In the genomic region with DNA sequence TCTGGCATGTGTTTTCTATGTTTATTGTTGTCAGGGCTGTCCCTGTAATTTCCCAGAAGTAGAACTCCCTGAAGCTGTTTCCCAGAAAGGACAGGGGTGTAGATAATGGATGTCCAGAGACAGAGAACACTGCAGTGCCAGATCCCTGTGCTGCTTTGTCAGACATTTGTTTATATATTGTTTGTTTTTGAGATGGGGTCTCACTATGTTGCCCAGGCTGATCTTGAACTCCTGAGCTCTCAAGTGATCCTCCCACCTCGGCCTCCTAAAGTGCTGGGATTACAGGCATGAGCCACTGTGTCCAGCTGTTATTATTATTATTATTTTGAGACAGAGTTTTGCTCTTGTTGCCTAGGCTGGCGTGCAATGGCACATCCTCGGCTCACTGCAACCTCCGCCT, we compare ENCODE assay signal across 19 cellular contexts. TPM values are rescaled to one million over a fixed set of nuclear protein-coding genes. Genes with fewer than 3 reads are reported as not detected.
DNase-seq lines count a peak whose midpoint lies in the region; ATAC-seq, FAIRE-seq and TF ChIP-seq lines count a peak whose summit lies in the region.
"Had no signal": no experiment of that assay in that cellular context is flagged by ENCODE, and none has a peak within 500 bp of the region (broad histone marks: within the 10 kb centered on the region; RNA-seq: fewer than 3 reads in every experiment).

No MANE protein-coding gene starts in this region.

- in situ Hi-C loops in K562 (cut with MboI), result no loop called here

- H3K9me3 Mint-ChIP-seq in T-helper 1 cell treated with Interleukin-12 subunit alpha and Interleukin-12 subunit beta and Interleukin-4 antibody, amounts not matched to agents 30 μg/mL and 1 μg/mL, for 36 hours, result no peaks in the 10 kb centered on the region
- H3K9me3 Mint-ChIP-seq: CD14-positive monocyte had no signal

- ATAC-seq in left ventricle myocardium superior, result peak; percentile 50
- no peak for ATAC-seq in K562
- ATAC-seq: HCT116 had no signal

- DNase-seq in T-helper 1 cell (no peak), left ventricle myocardium superior (no peak), cardiac septum (ENCODE audit: low spot score) (no peak), K562 (ENCODE audit: extremely low read depth in 1 of 4, low spot score in 3 of 4) (no peak), RWPE1 (ENCODE audit: low spot score) (no peak), NCI-H510A (lab: John Stamatoyannopoulos, UW) (no peak), COLO668 (lab: John Stamatoyannopoulos, UW; ENCODE audit: unreplicated experiment) (no peak)
- DNase-seq: GOT3, NCI-H1417 treated with DMSO at 0.1 percent for 48 hours, NCI-H187 treated with DMSO at 0.1 percent for 48 hours, NCI-H226, NCI-H524 treated with DMSO at 0.1 percent for 48 hours, PC-9, SJCRH30 had no signal

- peaks cover 44% of the 10 kb centered on the region for H3K4me1 Mint-ChIP-seq in T-helper 1 cell treated with Interleukin-12 subunit alpha and Interleukin-12 subunit beta and Interleukin-4 antibody, amounts not matched to agents 30 μg/mL and 1 μg/mL, for 36 hours (ENCODE audit: low read depth)

- H3K27ac ChIP-seq in K562 (ENCODE audit: extremely low read depth, low read depth, low read length) (no peak overlapping the region), RWPE1 (no peak overlapping the region)
- H3K27ac ChIP-seq: 22Rv1, PC-9, SJCRH30 had no signal

- no peaks in the 10 kb centered on the region for H3K9me1 ChIP-seq in K562 (ENCODE audit: control insufficient read depth, insufficient read depth, low read length)

- no peak for TF ChIP-seq POLR2A in K562 (conservative IDR thresholded peaks at IDR 0.05)

- H3K4me2 ChIP-seq in K562 (ENCODE audit: insufficient read depth, low read length), result no peak overlapping the region
- H3K4me2 ChIP-seq: PC-9 had no signal

- intact Hi-C loops in left ventricle myocardium superior (cut with micrococcal nuclease) (no loop called here), cardiac septum (cut with DNase I) (no loop called here), K562 (cut with micrococcal nuclease) (no loop called here)

- peaks cover 0 to 3% of the 10 kb centered on the region in 2 experiments; a peak in 1 of 5 replicates for H3K4me1 ChIP-seq in K562 (replicated peaks in 1 of 2; ENCODE audit: control insufficient read depth in 2 of 2, insufficient read depth in 2 of 2, low read length in 2 of 2)

- H3K27ac Mint-ChIP-seq in T-helper 1 cell treated with Interleukin-12 subunit alpha and Interleukin-12 subunit beta and Interleukin-4 antibody, amounts not matched to agents 30 μg/mL and 1 μg/mL, for 36 hours, result peak overlapping the region; percentile 6
- H3K27ac Mint-ChIP-seq: CD14-positive monocyte had no signal

- TF ChIP-seq CTCF in K562 (IDR thresholded peaks at IDR 0.05 in 2 of 3, conservative IDR thresholded peaks at IDR 0.05 in 1 of 3; ENCODE audit: insufficient read depth in 2 of 3, low read depth in 1 of 3, low read length in 3 of 3) (no peak), RWPE1 (conservative IDR thresholded peaks at IDR 0.05; ENCODE audit: low read depth) (no peak)

- POLR2A ChIA-PET in K562 (lab: Yijun Ruan, JAX) (interaction anchor here (0.6 to 1.3 kb wide), 3 partner anchors 10 to 35 kb away, joined by 3 read pairs; no protein-coding TSS in a partner anchor), RWPE1 (lab: Yijun Ruan, JAX; ENCODE audit: low non-redundant PET) (no interaction called here)

- no peak overlapping the region for H2AFZ ChIP-seq in K562 (ENCODE audit: low read depth, low read length)
- H2AFZ ChIP-seq: PC-9 had no signal

- peaks cover 28% of the 10 kb centered on the region for H3K36me3 Mint-ChIP-seq in T-helper 1 cell treated with Interleukin-12 subunit alpha and Interleukin-12 subunit beta and Interleukin-4 antibody, amounts not matched to agents 30 μg/mL and 1 μg/mL, for 36 hours (ENCODE audit: low read depth)

- no peak for FAIRE-seq in K562 (lab: Jason Lieb, UNC)
- FAIRE-seq: GM12892 had no signal

- BruUV-seq in K562 (replicated peaks; lab: Mats Ljungman, UMichigan), result no TSS peak

- no peak for TF ChIP-seq EP300 in K562 (IDR thresholded peaks at IDR 0.05; ENCODE audit: low read length)

- CTCF ChIA-PET in K562 (lab: Yijun Ruan, JAX; ENCODE audit: low intra/inter-chr PET ratio), result no interaction called here
- CTCF ChIA-PET in RWPE1 (lab: Yijun Ruan, JAX), result interaction anchor here (0.6 kb wide), 1 partner anchor 42 kb away, joined by 3 read pairs; no protein-coding TSS in a partner anchor

- 87% methylated on average over 3 of the region's 4 CpGs for WGBS in K562 (ENCODE audit: insufficient coverage, low coverage, missing lambda C conversion rate)

- no peak overlapping the region for H3K4me3 Mint-ChIP-seq in T-helper 1 cell treated with Interleukin-12 subunit alpha and Interleukin-12 subunit beta and Interleukin-4 antibody, amounts not matched to agents 30 μg/mL and 1 μg/mL, for 36 hours
- H3K4me3 Mint-ChIP-seq: CD14-positive monocyte had no signal

- H3K4me3 ChIP-seq in K562, result no peak overlapping the region
- H3K4me3 ChIP-seq: PC-9, SJCRH30 had no signal

- H3K27me3 ChIP-seq in K562 (ENCODE audit: control insufficient read depth in 2 of 2, insufficient read depth in 2 of 2, low read length in 2 of 2), result no peaks in the 10 kb centered on the region
- H3K27me3 ChIP-seq: SJCRH30 had no signal

- no peaks in the 10 kb centered on the region; the same call in 2 of the 3 replicates for H3K79me2 ChIP-seq in K562 (ENCODE audit: control insufficient read depth, insufficient read depth, low read length)

- H3K9me3 ChIP-seq in K562 (replicated peaks; ENCODE audit: control insufficient read depth, insufficient read depth, low read depth, low read length), result no peaks in the 10 kb centered on the region

- no peaks in the 10 kb centered on the region for H3K27me3 Mint-ChIP-seq in T-helper 1 cell treated with Interleukin-12 subunit alpha and Interleukin-12 subunit beta and Interleukin-4 antibody, amounts not matched to agents 30 μg/mL and 1 μg/mL, for 36 hours (ENCODE audit: low read depth)

- H3K36me3 ChIP-seq in K562 (ENCODE audit: control insufficient read depth, insufficient read depth, low read length), result no peaks in the 10 kb centered on the region
- H3K36me3 ChIP-seq: SJCRH30 had no signal

- no peak for TF ChIP-seq RAD21 in K562 (CRISPR knock-in tag; conservative IDR thresholded peaks at IDR 0.05 in 1 of 2, IDR thresholded peaks at IDR 0.05 in 1 of 2)

- H4K20me1 ChIP-seq in K562 (replicated peaks; ENCODE audit: control insufficient read depth, insufficient read depth, low read length), result no peaks in the 10 kb centered on the region

- H3K9ac ChIP-seq in K562 (ENCODE audit: insufficient read depth in 1 of 2, low read depth in 2 of 2, low read length in 2 of 2), result no peak overlapping the region

TF ChIP-seq in K562, 482 proteins besides CTCF, POLR2A, EP300 and RAD21 (continues in another document):
- TF ChIP-seq NFXL1 (CRISPR knock-in tag; IDR thresholded peaks at IDR 0.05), result no peak
- TF ChIP-seq, protein P1, sequence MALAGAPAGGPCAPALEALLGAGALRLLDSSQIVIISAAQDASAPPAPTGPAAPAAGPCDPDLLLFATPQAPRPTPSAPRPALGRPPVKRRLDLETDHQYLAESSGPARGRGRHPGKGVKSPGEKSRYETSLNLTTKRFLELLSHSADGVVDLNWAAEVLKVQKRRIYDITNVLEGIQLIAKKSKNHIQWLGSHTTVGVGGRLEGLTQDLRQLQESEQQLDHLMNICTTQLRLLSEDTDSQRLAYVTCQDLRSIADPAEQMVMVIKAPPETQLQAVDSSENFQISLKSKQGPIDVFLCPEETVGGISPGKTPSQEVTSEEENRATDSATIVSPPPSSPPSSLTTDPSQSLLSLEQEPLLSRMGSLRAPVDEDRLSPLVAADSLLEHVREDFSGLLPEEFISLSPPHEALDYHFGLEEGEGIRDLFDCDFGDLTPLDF (CRISPR knock-in tag; IDR thresholded peaks at IDR 0.05), result no peak

RNA-seq across cellular contexts. Expression of a gene that starts 32.7 kb away (rescaled TPM):
- total RNA-seq in left ventricle myocardium superior (16.9 TPM), cardiac septum (8.5 TPM), K562 (2014; rRNA removed) (21.8 and 27.9 TPM in 2 replicates), K562 (2014; rRNA removed; fragmentation: Illumina TruSeq; extraction: Trizol) (26.3 and 27.3 TPM in 2 replicates), K562 (2015; rRNA removed; fragmentation: Illumina TruSeq; extraction: Trizol) (22.1 and 23.9 TPM in 2 replicates), K562 (2021) (21.8 and 22.7 TPM in 2 replicates)
- 19.3 and 29.1 TPM in 2 replicates for total RNA-seq in K562 (2011; cell fraction: chromatin; rRNA removed; ENCODE audit: low replicate concordance)
- total RNA-seq in K562 (2011; cell fraction: nucleolus; rRNA removed), result 22.4 and 22.5 TPM in 2 replicates
- total RNA-seq in K562 (2011; cell fraction: nucleoplasm; rRNA removed), result 13.8 and 21.6 TPM in 2 replicates
- polyA plus RNA-seq in K562 (2011; rRNA removed) (36.8 and 43.6 TPM in 2 replicates), K562 (2014; fragmentation: Illumina TruSeq; extraction: Trizol) (32.7 and 33.4 TPM in 2 replicates), K562 (2014; fragmentation: Nextera tagmentation; extraction: Ambion mirVana) (10 to 100 TPM; 38.0 to 51.7 TPM), K562 (2014; rRNA removed) (23.3 and 24.3 TPM in 2 replicates)
- 23.9 and 46.7 TPM in 2 replicates for polyA plus RNA-seq in K562 (2011; cell fraction: cytosol; rRNA removed)
- polyA plus RNA-seq in K562 (2011; cell fraction: nucleus; rRNA removed), result 10.8 and 14.1 TPM in 2 replicates
- polyA plus RNA-seq in K562 (2012), result 14.1 and 59.1 TPM in 2 replicates
- 38.4 and 42.7 TPM in 2 replicates for polyA minus RNA-seq in K562 (2011; rRNA and poly(A)+ RNA removed)
- 21.8 and 25.5 TPM in 2 replicates for polyA minus RNA-seq in K562 (2011; cell fraction: cytosol; rRNA and poly(A)+ RNA removed)
- 20.1 and 28.8 TPM in 2 replicates for polyA minus RNA-seq in K562 (2011; cell fraction: nucleus; rRNA and poly(A)+ RNA removed)

RNA-seq across cellular contexts. Expression of a gene that starts 52.6 kb away (rescaled TPM):
- 54.5 TPM for total RNA-seq in left ventricle myocardium superior
- total RNA-seq in cardiac septum, result 55.0 TPM
- 208 and 463 TPM in 2 replicates for total RNA-seq in K562 (2011; cell fraction: chromatin; rRNA removed; ENCODE audit: low replicate concordance)
- total RNA-seq in K562 (2011; cell fraction: nucleolus; rRNA removed), result 149 and 153 TPM in 2 replicates
- total RNA-seq in K562 (2011; cell fraction: nucleoplasm; rRNA removed), result 214 TPM in 2 replicates
- 219 and 241 TPM in 2 replicates for total RNA-seq in K562 (2014; rRNA removed)
- 336 and 371 TPM in 2 replicates for total RNA-seq in K562 (2014; rRNA removed; fragmentation: Illumina TruSeq; extraction: Trizol)
- 393 and 420 TPM in 2 replicates for total RNA-seq in K562 (2015; rRNA removed; fragmentation: Illumina TruSeq; extraction: Trizol)
- total RNA-seq in K562 (2021), result 293 and 315 TPM in 2 replicates
- 519 and 726 TPM in 2 replicates for polyA plus RNA-seq in K562 (2011; rRNA removed)
- 154 and 268 TPM in 2 replicates for polyA plus RNA-seq in K562 (2011; cell fraction: cytosol; rRNA removed)
- 495 and 660 TPM in 2 replicates for polyA plus RNA-seq in K562 (2011; cell fraction: nucleus; rRNA removed)
- 248 and 386 TPM in 2 replicates for polyA plus RNA-seq in K562 (2012)
- polyA plus RNA-seq in K562 (2014; fragmentation: Illumina TruSeq; extraction: Trizol), result 316 and 323 TPM in 2 replicates
- 100 to 1,000 TPM; 696 to 706 TPM for polyA plus RNA-seq in K562 (2014; fragmentation: Nextera tagmentation; extraction: Ambion mirVana)
- 375 and 380 TPM in 2 replicates for polyA plus RNA-seq in K562 (2014; rRNA removed)
- 547 and 760 TPM in 2 replicates for polyA minus RNA-seq in K562 (2011; rRNA and poly(A)+ RNA removed)
- 130 and 176 TPM in 2 replicates for polyA minus RNA-seq in K562 (2011; cell fraction: cytosol; rRNA and poly(A)+ RNA removed)
- polyA minus RNA-seq in K562 (2011; cell fraction: nucleus; rRNA and poly(A)+ RNA removed), result 174 and 299 TPM in 2 replicates
